In the genomic region with DNA sequence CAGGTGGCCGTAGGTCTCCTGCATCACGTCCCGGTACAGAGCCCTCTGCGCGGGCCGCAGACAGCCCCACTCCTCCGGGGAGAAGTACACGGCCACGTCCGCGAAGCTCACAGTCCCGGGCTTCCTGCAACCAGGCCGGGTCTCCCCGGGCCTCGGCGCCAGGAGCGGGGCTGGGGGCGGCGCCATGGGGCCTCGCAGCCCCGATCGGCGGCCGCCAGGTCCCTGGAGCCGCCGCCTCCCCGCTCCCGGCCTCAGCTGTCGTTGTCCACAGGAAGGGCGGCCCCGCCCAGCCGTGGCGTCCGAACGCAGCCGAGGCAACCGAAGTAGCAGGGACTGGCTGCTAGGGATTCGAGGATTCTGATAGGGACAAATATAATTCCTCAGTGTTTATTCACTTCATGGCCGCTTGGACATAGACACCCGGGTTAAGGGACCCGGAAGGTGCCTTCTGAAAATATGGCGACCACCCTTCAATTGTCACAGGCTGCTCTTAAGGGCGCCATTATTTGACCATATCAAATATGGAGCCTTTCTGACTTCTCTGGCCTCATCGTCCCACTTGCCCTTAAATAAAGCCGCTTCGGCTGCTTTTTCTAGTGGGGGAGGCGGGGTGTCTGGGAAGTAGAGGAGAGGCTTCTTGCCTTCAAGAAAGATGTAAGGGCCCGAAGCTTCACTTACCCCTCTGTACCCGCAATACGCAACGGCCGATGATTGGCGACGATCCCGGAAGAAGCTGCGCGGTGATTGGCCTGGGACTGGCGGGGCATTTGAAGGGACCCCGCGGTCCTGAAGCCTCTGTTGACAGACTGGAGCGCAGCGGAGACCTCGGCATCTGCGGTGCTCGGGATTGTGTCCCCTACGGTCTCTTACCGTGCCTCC, we compare ENCODE assay signal across 8 cellular contexts. TPM values are rescaled to one million over a fixed set of nuclear protein-coding genes. Genes with fewer than 3 reads are reported as not detected.
DNase-seq lines count a peak whose midpoint lies in the region; ATAC-seq and TF ChIP-seq lines count a peak whose summit lies in the region.

ZNF688 (minus strand) TSS at position 271 of the 879 bp plus-strand sequence; CDS start at position 186, 85 bp downstream.

- H3K27me3 Mint-ChIP-seq in nephron progenitor cell (ENCODE audit: low read depth, poor library complexity) = peaks cover 12% of the 10 kb centered on the region
- H3K27me3 Mint-ChIP-seq in stimulated activated naive CD8-positive, alpha-beta T cell treated with anti-CD3 and anti-CD28 coated beads, Interleukin-15, amount 100 ng/mL, for 72 hours = no peaks in the 10 kb centered on the region

- H3K27ac Mint-ChIP-seq in nephron progenitor cell = peak within 1 kb of the TSS; percentile 95
- H3K27ac Mint-ChIP-seq in stimulated activated naive CD8-positive, alpha-beta T cell treated with anti-CD3 and anti-CD28 coated beads, Interleukin-15, amount 100 ng/mL, for 72 hours = peak within 1 kb of the TSS; percentile 95 to 96

- peaks cover 6% of the 10 kb centered on the region for H3K36me3 Mint-ChIP-seq in nephron progenitor cell (ENCODE audit: low read depth)

- DNase-seq in EH (ENCODE audit: low read depth) (peak; percentile 99), H4 (ENCODE audit: low spot score) (peak; percentile 91), M059J (ENCODE audit: low read depth) (peak; percentile 97), SHP77 (lab: John Stamatoyannopoulos, UW) (peak; percentile 97 to 98), fibroblast of the conjunctiva (ENCODE audit: low read depth) (peak; percentile 97), nephron progenitor cell (peak; percentile 84)
- peak; percentile 98 for DNase-seq in activated effector memory CD4-positive, alpha-beta T cell treated with anti-CD3 and anti-CD28 coated beads, Interleukin-2, amount 50 U/mL, for 16 hours
- DNase-seq in stimulated activated naive CD8-positive, alpha-beta T cell treated with anti-CD3 and anti-CD28 coated beads, Interleukin-15, amount 100 ng/mL, for 72 hours = peak; percentile 90 to 95

- H3K4me3 Mint-ChIP-seq in nephron progenitor cell = peak within 1 kb of the TSS; percentile 92
- H3K4me3 Mint-ChIP-seq in stimulated activated naive CD8-positive, alpha-beta T cell treated with anti-CD3 and anti-CD28 coated beads, Interleukin-15, amount 100 ng/mL, for 72 hours = peak within 1 kb of the TSS; percentile 87 to 93

- peaks cover 23% of the 10 kb centered on the region for H3K4me1 Mint-ChIP-seq in nephron progenitor cell
- H3K4me1 Mint-ChIP-seq in stimulated activated naive CD8-positive, alpha-beta T cell treated with anti-CD3 and anti-CD28 coated beads, Interleukin-15, amount 100 ng/mL, for 72 hours = peaks cover 62% of the 10 kb centered on the region

- ATAC-seq in stimulated activated naive CD8-positive, alpha-beta T cell treated with anti-CD3 and anti-CD28 coated beads, Interleukin-15, amount 100 ng/mL, for 72 hours = peak; percentile 89

- H3K9me3 Mint-ChIP-seq in nephron progenitor cell = no peaks in the 10 kb centered on the region
- H3K9me3 Mint-ChIP-seq in stimulated activated naive CD8-positive, alpha-beta T cell treated with anti-CD3 and anti-CD28 coated beads, Interleukin-15, amount 100 ng/mL, for 72 hours = no peaks in the 10 kb centered on the region

- TF ChIP-seq CTCF in nephron progenitor cell (IDR thresholded peaks at IDR 0.05) = no peak

RNA-seq across cellular contexts. Expression of gene ZNF688, which starts in this region (rescaled TPM):
- total RNA-seq in H4 (2014; rRNA removed; shearing (Covaris generic)) = 3.1 and 6.0 TPM in 2 replicates
- 7.6 and 10.5 TPM in 2 replicates for total RNA-seq in M059J (2014; rRNA removed; shearing (Covaris generic))

Comparison
In these comparisons a context has a peak if more than half of its experiments do, and no peak if none do; other contexts are left out.
1. Peak in every context shown above with its lines: DNase-seq and ATAC-seq.